14 cellular contexts compared by ENCODE assay signal in the genomic region with DNA sequence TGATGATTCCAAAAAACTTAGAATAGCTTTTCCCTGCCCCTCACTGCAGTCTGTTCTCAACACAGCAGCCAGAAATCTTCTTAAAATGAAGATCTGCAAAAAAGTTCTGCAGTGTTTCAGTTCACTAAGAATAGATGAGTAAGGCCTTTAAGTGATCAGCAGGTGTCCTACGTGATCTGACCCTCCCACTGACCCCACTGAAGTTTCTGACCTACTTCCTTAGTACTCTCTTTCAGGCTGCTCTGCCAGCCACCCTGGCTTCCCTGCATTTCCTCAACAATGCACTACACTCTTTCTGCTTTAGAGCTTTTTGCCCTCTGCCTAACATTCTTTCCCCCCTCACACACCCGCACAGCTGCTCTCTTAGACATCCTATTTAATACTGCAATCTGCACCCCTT.
DNase-seq lines count a peak whose midpoint lies in the region; ATAC-seq lines count a peak whose summit lies in the region.
"Had no signal": no experiment of that assay in that cellular context is flagged by ENCODE, and none has a peak within 500 bp of the region (broad histone marks: within the 10 kb centered on the region; RNA-seq: fewer than 3 reads in every experiment).

No MANE protein-coding gene starts in this region.

- no peak for DNase-seq in activated naive CD4-positive, alpha-beta T cell treated with anti-CD3 and anti-CD28 coated beads, Interleukin-2, amount 10 ng/mL, durations not matched to agents 7 days and 5 days
- DNase-seq in RPMI8226, result peak; percentile 88
- DNase-seq in stimulated activated effector memory CD8-positive, alpha-beta T cell treated with anti-CD3 and anti-CD28 coated beads, Interleukin-12 subunit alpha, Interleukin-12 subunit beta, amount 100 ng/mL, for 72 hours (ENCODE audit: low spot score in 2 of 2), result no peak
- no peak for DNase-seq in GM03348 (ENCODE audit: low spot score)
- no peak for DNase-seq in amygdala (lab: John Stamatoyannopoulos, UW)
- DNase-seq: activated CD8-positive, alpha-beta T cell treated with anti-CD3 and anti-CD28 coated beads, Interleukin-2, amount 10 ng/mL, durations not matched to agents 7 days and 5 days; activated naive CD4-positive, alpha-beta T cell treated with anti-CD3 and anti-CD28 coated beads, Interleukin-2, amount 50 U/mL, for 16 hours; NCI-H1436; NCI-H524 treated with DMSO at 0.1 percent for 48 hours had no signal

- H3K4me3 Mint-ChIP-seq in activated naive CD4-positive, alpha-beta T cell treated with anti-CD3 and anti-CD28 coated beads, Interleukin-2, amount 50 U/mL, for 24 hours, result no peak overlapping the region
- H3K4me3 Mint-ChIP-seq in activated naive CD4-positive, alpha-beta T cell treated with anti-CD3 and anti-CD28 coated beads, Interleukin-2, amount 10 ng/mL, durations not matched to agents 7 days and 5 days, result no peak overlapping the region
- H3K4me3 Mint-ChIP-seq in stimulated activated effector memory CD8-positive, alpha-beta T cell treated with anti-CD3 and anti-CD28 coated beads, Interleukin-12 subunit alpha, Interleukin-12 subunit beta, amount 100 ng/mL, for 72 hours, result no peak overlapping the region
- H3K4me3 Mint-ChIP-seq: activated CD8-positive, alpha-beta T cell treated with anti-CD3 and anti-CD28 coated beads, Interleukin-2, amount 10 ng/mL, durations not matched to agents 7 days and 5 days had no signal

- no peaks in the 10 kb centered on the region for H3K27me3 Mint-ChIP-seq in activated naive CD4-positive, alpha-beta T cell treated with anti-CD3 and anti-CD28 coated beads, Interleukin-2, amount 50 U/mL, for 24 hours
- no peaks in the 10 kb centered on the region for H3K27me3 Mint-ChIP-seq in activated naive CD4-positive, alpha-beta T cell treated with anti-CD3 and anti-CD28 coated beads, Interleukin-2, amount 10 ng/mL, durations not matched to agents 7 days and 5 days

- ATAC-seq in HG02763 (IDR thresholded peaks at IDR 0.05; ENCODE audit: unreplicated experiment) (peak; percentile 79), HG02981 (IDR thresholded peaks at IDR 0.05; ENCODE audit: unreplicated experiment) (no peak)
- ATAC-seq in stimulated activated effector memory CD8-positive, alpha-beta T cell treated with anti-CD3 and anti-CD28 coated beads, Interleukin-12 subunit alpha, Interleukin-12 subunit beta, amount 100 ng/mL, for 72 hours, result no peak
- ATAC-seq: activated CD8-positive, alpha-beta T cell treated with anti-CD3 and anti-CD28 coated beads, Interleukin-2, amount 10 ng/mL, durations not matched to agents 7 days and 5 days; esophagus mucosa; Right ventricle myocardium inferior had no signal

- peaks cover 26% of the 10 kb centered on the region for H3K36me3 Mint-ChIP-seq in activated naive CD4-positive, alpha-beta T cell treated with anti-CD3 and anti-CD28 coated beads, Interleukin-2, amount 50 U/mL, for 24 hours
- peaks cover 8% of the 10 kb centered on the region for H3K36me3 Mint-ChIP-seq in activated naive CD4-positive, alpha-beta T cell treated with anti-CD3 and anti-CD28 coated beads, Interleukin-2, amount 10 ng/mL, durations not matched to agents 7 days and 5 days
- H3K36me3 Mint-ChIP-seq in stimulated activated effector memory CD8-positive, alpha-beta T cell treated with anti-CD3 and anti-CD28 coated beads, Interleukin-12 subunit alpha, Interleukin-12 subunit beta, amount 100 ng/mL, for 72 hours, result peaks cover 20% of the 10 kb centered on the region

- H3K27ac Mint-ChIP-seq in activated naive CD4-positive, alpha-beta T cell treated with anti-CD3 and anti-CD28 coated beads, Interleukin-2, amount 50 U/mL, for 24 hours, result peak overlapping the region; percentile 6
- H3K27ac Mint-ChIP-seq in activated naive CD4-positive, alpha-beta T cell treated with anti-CD3 and anti-CD28 coated beads, Interleukin-2, amount 10 ng/mL, durations not matched to agents 7 days and 5 days, result no peak overlapping the region
- peak overlapping the region; percentile 29 for H3K27ac Mint-ChIP-seq in stimulated activated effector memory CD8-positive, alpha-beta T cell treated with anti-CD3 and anti-CD28 coated beads, Interleukin-12 subunit alpha, Interleukin-12 subunit beta, amount 100 ng/mL, for 72 hours
- H3K27ac Mint-ChIP-seq: activated CD8-positive, alpha-beta T cell treated with anti-CD3 and anti-CD28 coated beads, Interleukin-2, amount 10 ng/mL, durations not matched to agents 7 days and 5 days had no signal

- H3K4me1 Mint-ChIP-seq in activated naive CD4-positive, alpha-beta T cell treated with anti-CD3 and anti-CD28 coated beads, Interleukin-2, amount 50 U/mL, for 24 hours, result peaks cover 14% of the 10 kb centered on the region
- no peaks in the 10 kb centered on the region for H3K4me1 Mint-ChIP-seq in activated naive CD4-positive, alpha-beta T cell treated with anti-CD3 and anti-CD28 coated beads, Interleukin-2, amount 10 ng/mL, durations not matched to agents 7 days and 5 days
- peaks cover 19% of the 10 kb centered on the region for H3K4me1 Mint-ChIP-seq in stimulated activated effector memory CD8-positive, alpha-beta T cell treated with anti-CD3 and anti-CD28 coated beads, Interleukin-12 subunit alpha, Interleukin-12 subunit beta, amount 100 ng/mL, for 72 hours

- H3K9me3 Mint-ChIP-seq in activated naive CD4-positive, alpha-beta T cell treated with anti-CD3 and anti-CD28 coated beads, Interleukin-2, amount 50 U/mL, for 24 hours, result no peaks in the 10 kb centered on the region
- H3K9me3 Mint-ChIP-seq in activated naive CD4-positive, alpha-beta T cell treated with anti-CD3 and anti-CD28 coated beads, Interleukin-2, amount 10 ng/mL, durations not matched to agents 7 days and 5 days, result no peaks in the 10 kb centered on the region
- no peaks in the 10 kb centered on the region for H3K9me3 Mint-ChIP-seq in stimulated activated effector memory CD8-positive, alpha-beta T cell treated with anti-CD3 and anti-CD28 coated beads, Interleukin-12 subunit alpha, Interleukin-12 subunit beta, amount 100 ng/mL, for 72 hours

- CTCF ChIA-PET in activated naive CD4-positive, alpha-beta T cell treated with anti-CD3 and anti-CD28 coated beads, Interleukin-2, amount 10 ng/mL, durations not matched to agents 7 days and 5 days (lab: Charles Lee), result no interaction called here
